ENCODE assay signal across 11 cellular contexts in the genomic region with DNA sequence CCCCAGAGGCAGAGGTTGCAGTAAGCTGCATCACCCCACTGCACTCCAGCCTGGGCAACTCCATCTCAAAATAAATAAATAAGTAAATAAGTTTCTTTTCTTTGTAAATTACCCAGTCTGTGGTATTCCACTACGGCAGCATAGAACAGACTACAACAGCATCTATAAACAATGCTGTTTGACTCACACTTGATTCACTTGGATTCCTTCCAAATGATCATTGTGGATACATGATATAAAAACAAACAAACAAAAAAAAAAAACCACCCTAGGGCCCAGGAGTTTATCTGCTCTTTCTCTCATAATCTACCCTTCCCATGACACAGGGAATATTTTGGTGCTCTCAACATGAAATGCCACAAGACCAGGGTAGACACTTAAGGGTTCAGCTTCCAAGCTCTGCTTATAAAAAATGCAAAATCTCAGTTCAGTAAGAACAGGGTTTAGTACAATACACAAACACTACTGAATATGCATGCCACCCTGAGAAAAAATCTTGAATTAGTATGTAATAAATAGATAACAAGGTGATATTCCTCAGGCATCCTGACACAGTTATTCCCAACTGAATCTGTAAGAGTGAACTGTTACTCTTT.
DNase-seq lines count a peak whose midpoint lies in the region; ATAC-seq, FAIRE-seq and TF ChIP-seq lines count a peak whose summit lies in the region.
"Had no signal": no experiment of that assay in that cellular context is flagged by ENCODE, and none has a peak within 500 bp of the region (broad histone marks: within the 10 kb centered on the region; RNA-seq: fewer than 3 reads in every experiment).

No MANE protein-coding gene starts in this region.

- in situ Hi-C loops in gastrocnemius medialis (cut with MboI; ENCODE audit: low sequenced_read_pairs in 4 of 4): no loop called here

- no peak overlapping the region; the same call in 2 of the 3 replicates for H3K4me3 ChIP-seq in A549
- no peak overlapping the region for H3K4me3 ChIP-seq in fibroblast of lung (replicated peaks in 1 of 4; ENCODE audit: control extremely low read depth in 1 of 4, insufficient read depth in 1 of 4, low read depth in 3 of 4, low read length in 4 of 4)
- no peak overlapping the region for H3K4me3 ChIP-seq in gastrocnemius medialis
- H3K4me3 ChIP-seq: gastroesophageal sphincter had no signal

- ATAC-seq in A549 (peak in 1 of 2 experiments; percentile 22; a peak in 4 of 6 replicates), GM21619 (IDR thresholded peaks at IDR 0.05; ENCODE audit: unreplicated experiment) (no peak), GM19397 (IDR thresholded peaks at IDR 0.05; ENCODE audit: unreplicated experiment) (no peak), gastrocnemius medialis (no peak)
- ATAC-seq: gastroesophageal sphincter had no signal

- POLR2A ChIA-PET in A549 (lab: Yijun Ruan, JAX): no interaction called here

- TF ChIP-seq RAD21 in A549 (conservative IDR thresholded peaks at IDR 0.05 in 1 of 2, IDR thresholded peaks at IDR 0.05 in 1 of 2): no peak

- H4K20me1 ChIP-seq in fibroblast of lung (ENCODE audit: control insufficient read depth, extremely low read depth, insufficient read depth, low read length): no peaks in the 10 kb centered on the region

- no peak; a peak in 1 of 5 replicates for TF ChIP-seq EP300 in A549 (IDR thresholded peaks at IDR 0.05)

- H3K4me1 ChIP-seq in A549 (peaks cover 90% of the 10 kb centered on the region), fibroblast of lung (ENCODE audit: control insufficient read depth, extremely low read depth, insufficient read depth, low read length) (peaks cover 11% of the 10 kb centered on the region), gastrocnemius medialis (no peaks in the 10 kb centered on the region)

- no peak overlapping the region for H2AFZ ChIP-seq in fibroblast of lung (ENCODE audit: low read length)

- peak overlapping the region; percentile 70 for H3K4me2 ChIP-seq in A549
- no peak overlapping the region for H3K4me2 ChIP-seq in fibroblast of lung (ENCODE audit: extremely low read depth, insufficient read depth, low read length)

- DNase-seq in A549 (ENCODE audit: low read depth in 1 of 2, low spot score in 1 of 2) (peak in 1 of 2 experiments; percentile 81), EL (peak; percentile 60), fibroblast of lung (ENCODE audit: low read depth in 2 of 2) (peak; percentile 27 to 73), NCI-H82 treated with DMSO at 0.1 percent for 48 hours (lab: John Stamatoyannopoulos, UW; ENCODE audit: unreplicated experiment) (no peak), gastrocnemius medialis (no peak)
- DNase-seq: activated gamma-delta T cell; stimulated activated naive CD4-positive, alpha-beta T cell had no signal

- no peak overlapping the region for H3K9ac ChIP-seq in fibroblast of lung (ENCODE audit: insufficient read depth, low read length)

- WGBS in A549 (ENCODE audit: missing lambda C conversion rate): 0% methylated on average over 1 of the region's 1 CpG

- H3K79me2 ChIP-seq in fibroblast of lung (ENCODE audit: control insufficient read depth, insufficient read depth, low read length): peaks cover 72% of the 10 kb centered on the region

- peak overlapping the region; percentile 77 to 84 for H3K27ac ChIP-seq in A549
- H3K27ac ChIP-seq in VCaP: peak overlapping the region; percentile 82; the same call in 1 of the 2 replicates
- no peak overlapping the region for H3K27ac ChIP-seq in fibroblast of lung (ENCODE audit: insufficient read depth, low read length)
- no peak overlapping the region for H3K27ac ChIP-seq in gastrocnemius medialis
- H3K27ac ChIP-seq: gastroesophageal sphincter had no signal

- H3K9me3 ChIP-seq in A549 (no peaks in the 10 kb centered on the region), fibroblast of lung (ENCODE audit: control insufficient read depth, insufficient read depth, low read depth, low read length) (no peaks in the 10 kb centered on the region), gastrocnemius medialis (no peaks in the 10 kb centered on the region)
- H3K9me3 ChIP-seq: gastroesophageal sphincter had no signal

- TF ChIP-seq CTCF in A549 (IDR thresholded peaks at IDR 0.05) (no peak), VCaP (conservative IDR thresholded peaks at IDR 0.05) (no peak), fibroblast of lung (conservative IDR thresholded peaks at IDR 0.05 in 1 of 2, IDR thresholded peaks at IDR 0.05 in 1 of 2; ENCODE audit: low read depth in 1 of 2, low read length in 2 of 2) (no peak), gastrocnemius medialis (IDR thresholded peaks at IDR 0.05 in 4 of 5, conservative IDR thresholded peaks at IDR 0.05 in 1 of 5) (no peak)

- CTCF ChIA-PET in A549 (lab: Yijun Ruan, JAX): interaction anchor here (1.0 to 1.4 kb wide), 2 partner anchors 19 to 75 kb away, joined by 3 read pairs; no protein-coding TSS in a partner anchor

- TF ChIP-seq POLR2A in A549 (IDR thresholded peaks at IDR 0.05; ENCODE audit: low read length) (no peak), gastrocnemius medialis (IDR thresholded peaks at IDR 0.05) (no peak)

- intact Hi-C loops in gastrocnemius medialis (cut with DNase I; ENCODE audit: low total_unique reads): no loop called here

- FAIRE-seq in A549 (lab: Jason Lieb, UNC): no peak

- no peaks in the 10 kb centered on the region for H3K36me3 ChIP-seq in fibroblast of lung (ENCODE audit: control insufficient read depth, insufficient read depth, low read length)
- H3K36me3 ChIP-seq in gastrocnemius medialis: no peaks in the 10 kb centered on the region
- H3K36me3 ChIP-seq: gastroesophageal sphincter had no signal

- H3K27me3 ChIP-seq in fibroblast of lung (ENCODE audit: control insufficient read depth, insufficient read depth, low read length) (no peaks in the 10 kb centered on the region), gastrocnemius medialis (no peaks in the 10 kb centered on the region)
- H3K27me3 ChIP-seq: gastroesophageal sphincter had no signal

TF ChIP-seq in A549, 52 proteins besides CTCF, POLR2A, EP300 and RAD21 (continues in another document):
- TF ChIP-seq SREBF2 (IDR thresholded peaks at IDR 0.05): no peak
- no peak for TF ChIP-seq NR3C1 (IDR thresholded peaks at IDR 0.05)
- no peak for TF ChIP-seq E2F6 (IDR thresholded peaks at IDR 0.05; ENCODE audit: borderline replicate concordance, low read depth)
- TF ChIP-seq HOXA7 (CRISPR knock-in tag; IDR thresholded peaks at IDR 0.05): no peak
- no peak for TF ChIP-seq ESRRA (IDR thresholded peaks at IDR 0.05; ENCODE audit: borderline replicate concordance, low read length)
- no peak for TF ChIP-seq FOSL2 (IDR thresholded peaks at IDR 0.05)
- TF ChIP-seq FOSL2 (CRISPR knock-in tag; IDR thresholded peaks at IDR 0.05): peak; percentile 82
- TF ChIP-seq RCOR1 (IDR thresholded peaks at IDR 0.05; ENCODE audit: low read depth, low read length): no peak
- peak; percentile 67; the same call in 1 of the 2 replicates for TF ChIP-seq JUNB (IDR thresholded peaks at IDR 0.05)
- TF ChIP-seq, protein P1, sequence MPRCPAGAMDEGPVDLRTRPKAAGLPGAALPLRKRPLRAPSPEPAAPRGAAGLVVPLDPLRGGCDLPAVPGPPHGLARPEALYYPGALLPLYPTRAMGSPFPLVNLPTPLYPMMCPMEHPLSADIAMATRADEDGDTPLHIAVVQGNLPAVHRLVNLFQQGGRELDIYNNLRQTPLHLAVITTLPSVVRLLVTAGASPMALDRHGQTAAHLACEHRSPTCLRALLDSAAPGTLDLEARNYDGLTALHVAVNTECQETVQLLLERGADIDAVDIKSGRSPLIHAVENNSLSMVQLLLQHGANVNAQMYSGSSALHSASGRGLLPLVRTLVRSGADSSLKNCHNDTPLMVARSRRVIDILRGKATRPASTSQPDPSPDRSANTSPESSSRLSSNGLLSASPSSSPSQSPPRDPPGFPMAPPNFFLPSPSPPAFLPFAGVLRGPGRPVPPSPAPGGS (IDR thresholded peaks at IDR 0.05): 0 out of 3 replicates have a peak, but pooled peaks have one; percentile 18
- TF ChIP-seq TFCP2L1 (CRISPR knock-in tag; IDR thresholded peaks at IDR 0.05): no peak
- TF ChIP-seq, protein P2, sequence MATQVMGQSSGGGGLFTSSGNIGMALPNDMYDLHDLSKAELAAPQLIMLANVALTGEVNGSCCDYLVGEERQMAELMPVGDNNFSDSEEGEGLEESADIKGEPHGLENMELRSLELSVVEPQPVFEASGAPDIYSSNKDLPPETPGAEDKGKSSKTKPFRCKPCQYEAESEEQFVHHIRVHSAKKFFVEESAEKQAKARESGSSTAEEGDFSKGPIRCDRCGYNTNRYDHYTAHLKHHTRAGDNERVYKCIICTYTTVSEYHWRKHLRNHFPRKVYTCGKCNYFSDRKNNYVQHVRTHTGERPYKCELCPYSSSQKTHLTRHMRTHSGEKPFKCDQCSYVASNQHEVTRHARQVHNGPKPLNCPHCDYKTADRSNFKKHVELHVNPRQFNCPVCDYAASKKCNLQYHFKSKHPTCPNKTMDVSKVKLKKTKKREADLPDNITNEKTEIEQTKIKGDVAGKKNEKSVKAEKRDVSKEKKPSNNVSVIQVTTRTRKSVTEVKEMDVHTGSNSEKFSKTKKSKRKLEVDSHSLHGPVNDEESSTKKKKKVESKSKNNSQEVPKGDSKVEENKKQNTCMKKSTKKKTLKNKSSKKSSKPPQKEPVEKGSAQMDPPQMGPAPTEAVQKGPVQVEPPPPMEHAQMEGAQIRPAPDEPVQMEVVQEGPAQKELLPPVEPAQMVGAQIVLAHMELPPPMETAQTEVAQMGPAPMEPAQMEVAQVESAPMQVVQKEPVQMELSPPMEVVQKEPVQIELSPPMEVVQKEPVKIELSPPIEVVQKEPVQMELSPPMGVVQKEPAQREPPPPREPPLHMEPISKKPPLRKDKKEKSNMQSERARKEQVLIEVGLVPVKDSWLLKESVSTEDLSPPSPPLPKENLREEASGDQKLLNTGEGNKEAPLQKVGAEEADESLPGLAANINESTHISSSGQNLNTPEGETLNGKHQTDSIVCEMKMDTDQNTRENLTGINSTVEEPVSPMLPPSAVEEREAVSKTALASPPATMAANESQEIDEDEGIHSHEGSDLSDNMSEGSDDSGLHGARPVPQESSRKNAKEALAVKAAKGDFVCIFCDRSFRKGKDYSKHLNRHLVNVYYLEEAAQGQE (IDR thresholded peaks at IDR 0.05): no peak
- TF ChIP-seq RNF2 (IDR thresholded peaks at IDR 0.05; ENCODE audit: borderline replicate concordance, low read depth): no peak
- TF ChIP-seq CEBPB (IDR thresholded peaks at IDR 0.05): peak in 1 of 2 experiments; percentile 22; a peak in 1 of 4 replicates

Comparison
In these comparisons a context has a peak if more than half of its experiments do, and no peak if none do; other contexts are left out.
1. DNase-seq: peak in EL (single experiment) and fibroblast of lung (2 of 2); none in NCI-H82 treated with DMSO at 0.1 percent for 48 hours (single experiment) and gastrocnemius medialis (0 of 2).
2. H3K27ac ChIP-seq: peak in A549 (2 of 2) and VCaP (single experiment); none in fibroblast of lung (single experiment) and gastrocnemius medialis (0 of 4).